In the genomic region with DNA sequence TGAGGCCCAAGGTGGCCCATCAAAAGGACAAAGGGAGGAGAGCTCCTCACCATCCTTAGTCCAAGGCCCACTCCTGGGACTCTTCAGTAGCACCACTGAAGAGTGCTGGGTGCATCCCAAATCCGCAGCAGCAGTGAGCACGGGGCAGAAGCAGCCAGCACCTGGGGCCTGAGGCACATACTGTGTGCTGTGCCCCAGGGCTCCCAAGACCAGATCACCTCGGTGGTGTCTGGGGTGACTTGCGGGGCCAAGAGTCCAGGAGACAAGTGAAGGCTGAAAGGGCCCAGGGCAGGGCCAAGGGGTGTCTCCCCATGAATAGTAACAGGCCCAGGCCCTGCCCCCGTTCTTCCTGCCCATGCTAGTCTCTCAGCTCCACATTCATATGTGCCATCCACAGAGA, we compare ENCODE assay signal across 1 cellular context.
TF ChIP-seq lines count a peak whose summit lies in the region.

No MANE protein-coding gene starts in this region.

TF ChIP-seq in GM12878, 131 proteins besides CTCF, POLR2A, EP300 and RAD21:
- TF ChIP-seq, protein P1, sequence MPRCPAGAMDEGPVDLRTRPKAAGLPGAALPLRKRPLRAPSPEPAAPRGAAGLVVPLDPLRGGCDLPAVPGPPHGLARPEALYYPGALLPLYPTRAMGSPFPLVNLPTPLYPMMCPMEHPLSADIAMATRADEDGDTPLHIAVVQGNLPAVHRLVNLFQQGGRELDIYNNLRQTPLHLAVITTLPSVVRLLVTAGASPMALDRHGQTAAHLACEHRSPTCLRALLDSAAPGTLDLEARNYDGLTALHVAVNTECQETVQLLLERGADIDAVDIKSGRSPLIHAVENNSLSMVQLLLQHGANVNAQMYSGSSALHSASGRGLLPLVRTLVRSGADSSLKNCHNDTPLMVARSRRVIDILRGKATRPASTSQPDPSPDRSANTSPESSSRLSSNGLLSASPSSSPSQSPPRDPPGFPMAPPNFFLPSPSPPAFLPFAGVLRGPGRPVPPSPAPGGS (IDR thresholded peaks at IDR 0.05; ENCODE audit: borderline replicate concordance, insufficient read depth, low read depth, low read length, poor library complexity, severe bottlenecking), result no peak
- TF ChIP-seq, protein P2, sequence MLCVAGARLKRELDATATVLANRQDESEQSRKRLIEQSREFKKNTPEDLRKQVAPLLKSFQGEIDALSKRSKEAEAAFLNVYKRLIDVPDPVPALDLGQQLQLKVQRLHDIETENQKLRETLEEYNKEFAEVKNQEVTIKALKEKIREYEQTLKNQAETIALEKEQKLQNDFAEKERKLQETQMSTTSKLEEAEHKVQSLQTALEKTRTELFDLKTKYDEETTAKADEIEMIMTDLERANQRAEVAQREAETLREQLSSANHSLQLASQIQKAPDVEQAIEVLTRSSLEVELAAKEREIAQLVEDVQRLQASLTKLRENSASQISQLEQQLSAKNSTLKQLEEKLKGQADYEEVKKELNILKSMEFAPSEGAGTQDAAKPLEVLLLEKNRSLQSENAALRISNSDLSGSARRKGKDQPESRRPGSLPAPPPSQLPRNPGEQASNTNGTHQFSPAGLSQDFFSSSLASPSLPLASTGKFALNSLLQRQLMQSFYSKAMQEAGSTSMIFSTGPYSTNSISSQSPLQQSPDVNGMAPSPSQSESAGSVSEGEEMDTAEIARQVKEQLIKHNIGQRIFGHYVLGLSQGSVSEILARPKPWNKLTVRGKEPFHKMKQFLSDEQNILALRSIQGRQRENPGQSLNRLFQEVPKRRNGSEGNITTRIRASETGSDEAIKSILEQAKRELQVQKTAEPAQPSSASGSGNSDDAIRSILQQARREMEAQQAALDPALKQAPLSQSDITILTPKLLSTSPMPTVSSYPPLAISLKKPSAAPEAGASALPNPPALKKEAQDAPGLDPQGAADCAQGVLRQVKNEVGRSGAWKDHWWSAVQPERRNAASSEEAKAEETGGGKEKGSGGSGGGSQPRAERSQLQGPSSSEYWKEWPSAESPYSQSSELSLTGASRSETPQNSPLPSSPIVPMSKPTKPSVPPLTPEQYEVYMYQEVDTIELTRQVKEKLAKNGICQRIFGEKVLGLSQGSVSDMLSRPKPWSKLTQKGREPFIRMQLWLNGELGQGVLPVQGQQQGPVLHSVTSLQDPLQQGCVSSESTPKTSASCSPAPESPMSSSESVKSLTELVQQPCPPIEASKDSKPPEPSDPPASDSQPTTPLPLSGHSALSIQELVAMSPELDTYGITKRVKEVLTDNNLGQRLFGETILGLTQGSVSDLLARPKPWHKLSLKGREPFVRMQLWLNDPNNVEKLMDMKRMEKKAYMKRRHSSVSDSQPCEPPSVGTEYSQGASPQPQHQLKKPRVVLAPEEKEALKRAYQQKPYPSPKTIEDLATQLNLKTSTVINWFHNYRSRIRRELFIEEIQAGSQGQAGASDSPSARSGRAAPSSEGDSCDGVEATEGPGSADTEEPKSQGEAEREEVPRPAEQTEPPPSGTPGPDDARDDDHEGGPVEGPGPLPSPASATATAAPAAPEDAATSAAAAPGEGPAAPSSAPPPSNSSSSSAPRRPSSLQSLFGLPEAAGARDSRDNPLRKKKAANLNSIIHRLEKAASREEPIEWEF (IDR thresholded peaks at IDR 0.05; ENCODE audit: insufficient replicate concordance, low read depth, low read length), result no peak
- TF ChIP-seq RB1 (IDR thresholded peaks at IDR 0.05; ENCODE audit: borderline replicate concordance) (no peak), JUNB (IDR thresholded peaks at IDR 0.05) (no peak)
